In genomic region chr7:37015353-37016034, GRCh38 we compare ENCODE assay signal across 17 cellular contexts.
"Had no signal": no experiment of that assay in that cellular context is flagged by ENCODE, and none has a peak within 500 bp of the region (broad histone marks: within the 10 kb centered on the region; RNA-seq: fewer than 3 reads in every experiment).

No MANE protein-coding gene starts in this region.

- DNase-seq: foreskin melanocyte; head of caudate nucleus; kidney; left cardiac atrium; left ventricle myocardium superior; mesendoderm; naive B cell; posterior cingulate gyrus; sigmoid colon; stimulated activated CD4-positive, alpha-beta T cell treated with anti-CD3 and anti-CD28 coated beads, Interleukin-2, amount 100 ng/mL, for 24 hours; stimulated activated naive CD4-positive, alpha-beta T cell; trophoblast cell had no signal

- H3K27me3 ChIP-seq: hepatocyte, sigmoid colon had no signal

- H3K9me3 ChIP-seq: sigmoid colon had no signal

- H3K4me2 ChIP-seq: hepatocyte had no signal

- H2AFZ ChIP-seq: hepatocyte had no signal

- H3K36me3 ChIP-seq: sigmoid colon had no signal

- H3K4me3 ChIP-seq: hepatocyte, sigmoid colon, skin epidermis had no signal

- FAIRE-seq: colon, kidney had no signal

- H3K4me1 ChIP-seq: sigmoid colon had no signal

- H3K27ac ChIP-seq: hepatocyte, sigmoid colon, skin epidermis had no signal

- H3K9me3 Mint-ChIP-seq: dendritic cell treated with granulocyte-macrophage colony-stimulating factor and Interleukin-4, amounts not matched to agents 40 ng/mL and 50 ng/mL, for 4 days; nephron had no signal

- H3K4me3 Mint-ChIP-seq: dendritic cell treated with granulocyte-macrophage colony-stimulating factor and Interleukin-4, amounts not matched to agents 40 ng/mL and 50 ng/mL, for 4 days; naive B cell; nephron had no signal

- H3K27me3 Mint-ChIP-seq: dendritic cell treated with granulocyte-macrophage colony-stimulating factor and Interleukin-4, amounts not matched to agents 40 ng/mL and 50 ng/mL, for 4 days; naive B cell had no signal

- ATAC-seq: left cardiac atrium, left ventricle myocardium superior had no signal

- H3K27ac Mint-ChIP-seq: nephron had no signal

- H3K79me2 ChIP-seq: hepatocyte had no signal
